In the genomic region with DNA sequence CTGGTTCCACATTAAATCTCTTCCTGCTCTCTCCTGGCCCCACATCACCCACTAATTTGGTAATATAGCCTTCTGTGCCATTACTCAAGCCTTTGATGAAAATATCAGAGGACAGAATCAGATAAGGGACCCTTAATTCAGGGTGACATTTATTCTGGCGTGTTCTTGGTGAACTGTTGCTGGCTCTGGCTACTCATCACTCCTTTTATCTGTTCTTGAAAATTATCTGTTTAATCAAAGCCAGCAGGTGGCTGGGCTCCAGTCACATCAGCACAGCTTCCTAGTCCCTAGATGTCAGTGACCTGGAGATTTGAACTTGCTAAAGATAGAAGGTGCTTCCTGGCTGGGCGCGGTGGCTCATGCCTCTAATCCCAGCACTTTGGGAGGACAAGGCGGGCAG, we compare ENCODE assay signal across 26 cellular contexts. TPM values are rescaled to one million over a fixed set of nuclear protein-coding genes. Genes with fewer than 3 reads are reported as not detected.
"Had no signal": no experiment of that assay in that cellular context is flagged by ENCODE, and none has a peak within 500 bp of the region (broad histone marks: within the 10 kb centered on the region; RNA-seq: fewer than 3 reads in every experiment).

No MANE protein-coding gene starts in this region.

- H3K27me3 Mint-ChIP-seq: activated CD4-positive, alpha-beta T cell treated with anti-CD3 and anti-CD28 coated beads, Interleukin-2, amount 10 ng/mL, durations not matched to agents 7 days and 5 days; activated CD8-positive, alpha-beta T cell treated with anti-CD3 and anti-CD28 coated beads for 36 hours had no signal

- H3K4me1 ChIP-seq: SJSA1 had no signal

- DNase-seq: activated CD4-positive, alpha-beta T cell treated with anti-CD3 and anti-CD28 coated beads, Interleukin-2, amount 10 ng/mL, durations not matched to agents 7 days and 5 days; activated CD4-positive, CD25-positive, alpha-beta regulatory T cell; activated CD8-positive, alpha-beta memory T cell treated with anti-CD3 and anti-CD28 coated beads, Interleukin-2, amount 50 U/mL, for 4 hours; activated CD8-positive, alpha-beta T cell treated with anti-CD3 and anti-CD28 coated beads for 36 hours; activated gamma-delta T cell treated with Interleukin-2 at 50 U/mL for 16 hours; activated naive CD4-positive, alpha-beta T cell treated with anti-CD3 and anti-CD28 coated beads, Interleukin-2, amount 10 ng/mL, durations not matched to agents 7 days and 5 days; activated naive CD8-positive, alpha-beta T cell treated with anti-CD3 and anti-CD28 coated beads for 36 hours; activated T-cell treated with anti-CD3 and anti-CD28 coated beads, Interleukin-2, amount 50 U/mL, for 72 hours; anterior cingulate cortex; cerebellar nuclear complex; KG1; NCI-H1092; NCI-H1417; NCI-H1694 treated with DMSO at 0.1 percent for 48 hours; NCI-H2029 treated with DMSO at 0.1 percent for 48 hours; NCI-H345; NCI-H510A treated with DMSO at 0.1 percent for 48 hours; NCI-H69; SHP77; T-cell; T-helper 2 cell; T1000 had no signal

- ATAC-seq: activated CD8-positive, alpha-beta T cell treated with anti-CD3 and anti-CD28 coated beads for 36 hours; activated T-cell treated with anti-CD3 and anti-CD28 coated beads, Interleukin-2, amount 50 U/mL, for 72 hours; T-cell had no signal

- H3K9me3 ChIP-seq: SJSA1 had no signal

- H3K27me3 ChIP-seq: SJSA1 had no signal

- H3K9me3 Mint-ChIP-seq: activated CD4-positive, alpha-beta T cell treated with anti-CD3 and anti-CD28 coated beads, Interleukin-2, amount 10 ng/mL, durations not matched to agents 7 days and 5 days; activated CD8-positive, alpha-beta T cell treated with anti-CD3 and anti-CD28 coated beads for 36 hours; activated naive CD4-positive, alpha-beta T cell treated with anti-CD3 and anti-CD28 coated beads, Interleukin-2, amount 10 ng/mL, durations not matched to agents 7 days and 5 days; activated naive CD8-positive, alpha-beta T cell treated with anti-CD3 and anti-CD28 coated beads for 36 hours; activated T-cell treated with anti-CD3 and anti-CD28 coated beads, Interleukin-2, amount 50 U/mL, for 72 hours; activated T-helper 2 cell treated with anti-CD3 and anti-CD28 coated beads, Interferon-gamma antibody, Interleukin-2, Interleukin-4, amounts not matched to agents 10 μg/mL and 5 μg/mL and 100 μg/mL, durations not matched to agents 14 hours and 24 hours and 36 hours; T-cell had no signal

- H3K36me3 Mint-ChIP-seq: activated naive CD4-positive, alpha-beta T cell treated with anti-CD3 and anti-CD28 coated beads, Interleukin-2, amount 10 ng/mL, durations not matched to agents 7 days and 5 days; activated naive CD8-positive, alpha-beta T cell treated with anti-CD3 and anti-CD28 coated beads for 36 hours; T-cell had no signal

- H3K36me3 ChIP-seq: SJSA1 had no signal

- H3K27ac Mint-ChIP-seq: activated CD4-positive, alpha-beta T cell treated with anti-CD3 and anti-CD28 coated beads, Interleukin-2, amount 10 ng/mL, durations not matched to agents 7 days and 5 days; activated CD8-positive, alpha-beta T cell treated with anti-CD3 and anti-CD28 coated beads for 36 hours; activated naive CD4-positive, alpha-beta T cell treated with anti-CD3 and anti-CD28 coated beads, Interleukin-2, amount 10 ng/mL, durations not matched to agents 7 days and 5 days; activated naive CD8-positive, alpha-beta T cell treated with anti-CD3 and anti-CD28 coated beads for 36 hours; activated T-cell treated with anti-CD3 and anti-CD28 coated beads, Interleukin-2, amount 50 U/mL, for 72 hours; activated T-helper 2 cell treated with anti-CD3 and anti-CD28 coated beads, Interferon-gamma antibody, Interleukin-2, Interleukin-4, amounts not matched to agents 10 μg/mL and 5 μg/mL and 100 μg/mL, durations not matched to agents 14 hours and 24 hours and 36 hours; T-cell had no signal

- H3K4me3 Mint-ChIP-seq: activated CD4-positive, alpha-beta T cell treated with anti-CD3 and anti-CD28 coated beads, Interleukin-2, amount 10 ng/mL, durations not matched to agents 7 days and 5 days; activated CD8-positive, alpha-beta T cell treated with anti-CD3 and anti-CD28 coated beads for 36 hours; activated naive CD4-positive, alpha-beta T cell treated with anti-CD3 and anti-CD28 coated beads, Interleukin-2, amount 10 ng/mL, durations not matched to agents 7 days and 5 days; activated naive CD8-positive, alpha-beta T cell treated with anti-CD3 and anti-CD28 coated beads for 36 hours; activated T-cell treated with anti-CD3 and anti-CD28 coated beads, Interleukin-2, amount 50 U/mL, for 72 hours; T-cell had no signal

- H3K4me3 ChIP-seq: SJSA1 had no signal

- H3K27ac ChIP-seq: SJSA1 had no signal

RNA-seq across cellular contexts. Expression of gene KCNK3, which starts 44.7 kb away (rescaled TPM):
- total RNA-seq: activated CD4-positive, alpha-beta T cell treated with anti-CD3 and anti-CD28 coated beads, Interleukin-2, amount 10 ng/mL, durations not matched to agents 7 days and 5 days; activated CD8-positive, alpha-beta T cell treated with anti-CD3 and anti-CD28 coated beads for 36 hours; activated naive CD8-positive, alpha-beta T cell treated with anti-CD3 and anti-CD28 coated beads for 36 hours; activated T-cell treated with anti-CD3 and anti-CD28 coated beads, Interleukin-2, amount 50 U/mL, for 72 hours; activated T-helper 2 cell treated with anti-CD3 and anti-CD28 coated beads, Interferon-gamma antibody, Interleukin-2, Interleukin-4, amounts not matched to agents 10 μg/mL and 5 μg/mL and 100 μg/mL, durations not matched to agents 14 hours and 24 hours and 36 hours; LHCN-M2; SJSA1 had no signal

RNA-seq across cellular contexts. Expression of gene CENPA, which starts 48.6 kb away (rescaled TPM):
- total RNA-seq: cardiac septum had no signal
